In the genomic region with DNA sequence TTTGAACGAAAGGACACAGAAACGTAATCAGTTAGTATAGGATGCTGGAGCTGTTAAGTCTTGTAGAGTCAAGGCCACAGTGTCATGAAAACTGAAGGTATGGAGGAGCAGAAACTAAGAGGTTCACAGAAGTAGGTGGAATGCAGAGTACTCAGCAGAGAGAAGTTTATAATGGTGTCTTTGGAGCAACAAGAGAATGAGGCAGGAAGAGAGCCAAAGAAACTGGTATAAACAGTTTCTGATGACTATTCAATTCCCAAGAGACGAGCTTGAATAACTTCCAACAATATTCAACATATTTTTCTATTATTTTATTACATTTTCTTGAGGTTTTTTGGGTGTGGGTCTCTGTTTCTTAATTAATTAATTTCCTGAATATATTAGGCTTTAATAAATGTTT, we compare ENCODE assay signal across 22 cellular contexts.
"Had no signal": no experiment of that assay in that cellular context is flagged by ENCODE, and none has a peak within 500 bp of the region (broad histone marks: within the 10 kb centered on the region; RNA-seq: fewer than 3 reads in every experiment).

No MANE protein-coding gene starts in this region.

- H3K9me3 ChIP-seq: colonic mucosa, prostate gland, right atrium auricular region, suprapubic skin, transverse colon had no signal

- H3K27ac Mint-ChIP-seq: activated B cell treated with CpG ODN at 0.5 μM for 24 hours; activated CD4-positive, alpha-beta memory T cell treated with anti-CD3 and anti-CD28 coated beads for 36 hours; activated naive CD8-positive, alpha-beta T cell treated with anti-CD3 and anti-CD28 coated beads, Interleukin-2, amount 10 ng/mL, durations not matched to agents 7 days and 5 days; activated T-helper 1 cell treated with anti-CD3 and anti-CD28 coated beads, Interleukin-12 subunit alpha, Interleukin-12 subunit beta, Interleukin-2, Interleukin-4 antibody, amounts not matched to agents 30 ng/mL and 10 ng/mL and 1 ng/mL, durations not matched to agents 14 hours and 24 hours and 36 hours; brain; neural progenitor cell; stimulated activated naive CD8-positive, alpha-beta T cell treated with anti-CD3 and anti-CD28 coated beads, Interleukin-15, Interleukin-2, amounts not matched to agents 100 ng/mL and 50 ng/mL, for 24 hours; T-helper 2 cell treated with Interferon-gamma antibody and Interleukin-4, amounts not matched to agents 5 μg/mL and 100 μg/mL, for 36 hours had no signal

- H3K27me3 Mint-ChIP-seq: activated B cell treated with CpG ODN at 0.5 μM for 24 hours; activated CD4-positive, alpha-beta memory T cell treated with anti-CD3 and anti-CD28 coated beads for 36 hours; activated naive CD8-positive, alpha-beta T cell treated with anti-CD3 and anti-CD28 coated beads, Interleukin-2, amount 10 ng/mL, durations not matched to agents 7 days and 5 days; brain; naive B cell; stimulated activated naive CD8-positive, alpha-beta T cell treated with anti-CD3 and anti-CD28 coated beads, Interleukin-15, Interleukin-2, amounts not matched to agents 100 ng/mL and 50 ng/mL, for 24 hours had no signal

- ATAC-seq: foreskin keratinocyte, left lobe of liver had no signal

- H3K27ac ChIP-seq: colonic mucosa, foreskin keratinocyte, neural progenitor cell, prostate gland, right atrium auricular region, skin epidermis, suprapubic skin, transverse colon had no signal

- H3K4me1 Mint-ChIP-seq: activated B cell treated with CpG ODN at 0.5 μM for 24 hours, neural progenitor cell had no signal

- H3K36me3 ChIP-seq: colonic mucosa, prostate gland had no signal

- H3K4me2 ChIP-seq: neural progenitor cell had no signal

- H3K27me3 ChIP-seq: colonic mucosa, foreskin keratinocyte, neural progenitor cell, right atrium auricular region, suprapubic skin, transverse colon had no signal

- H3K4me1 ChIP-seq: colonic mucosa, foreskin keratinocyte, neural progenitor cell, prostate gland, suprapubic skin had no signal

- H2AFZ ChIP-seq: neural progenitor cell had no signal

- H3K9ac ChIP-seq: neural progenitor cell had no signal

- H3K4me3 ChIP-seq: colonic mucosa, neural progenitor cell, prostate gland, right atrium auricular region, skin epidermis, suprapubic skin, transverse colon had no signal

- H3K9me3 Mint-ChIP-seq: neural progenitor cell had no signal

- H3K4me3 Mint-ChIP-seq: activated B cell treated with CpG ODN at 0.5 μM for 24 hours; activated CD4-positive, alpha-beta memory T cell treated with anti-CD3 and anti-CD28 coated beads for 36 hours; activated naive CD8-positive, alpha-beta T cell treated with anti-CD3 and anti-CD28 coated beads, Interleukin-2, amount 10 ng/mL, durations not matched to agents 7 days and 5 days; activated T-helper 1 cell treated with anti-CD3 and anti-CD28 coated beads, Interleukin-12 subunit alpha, Interleukin-12 subunit beta, Interleukin-2, Interleukin-4 antibody, amounts not matched to agents 30 ng/mL and 10 ng/mL and 1 ng/mL, durations not matched to agents 14 hours and 24 hours and 36 hours; brain; naive B cell; neural progenitor cell; stimulated activated naive CD8-positive, alpha-beta T cell treated with anti-CD3 and anti-CD28 coated beads, Interleukin-15, Interleukin-2, amounts not matched to agents 100 ng/mL and 50 ng/mL, for 24 hours; T-helper 2 cell treated with Interferon-gamma antibody and Interleukin-4, amounts not matched to agents 5 μg/mL and 100 μg/mL, for 36 hours had no signal

- DNase-seq: activated B cell treated with CpG ODN at 0.5 μM for 24 hours; activated CD4-positive, alpha-beta memory T cell treated with anti-CD3 and anti-CD28 coated beads for 36 hours; activated CD4-positive, alpha-beta T cell treated with anti-CD3 and anti-CD28 coated beads for 4 hours; activated naive CD8-positive, alpha-beta T cell treated with anti-CD3 and anti-CD28 coated beads, Interleukin-2, amount 10 ng/mL, durations not matched to agents 7 days and 5 days; activated T-cell treated with anti-CD3 and anti-CD28 coated beads for 4 hours; amygdala; central memory CD4-positive, alpha-beta T cell; colonic mucosa; foreskin keratinocyte; mammary epithelial cell; naive B cell; transverse colon had no signal
